Comparison of ENCODE assay signal across 37 cellular contexts in the genomic region with DNA sequence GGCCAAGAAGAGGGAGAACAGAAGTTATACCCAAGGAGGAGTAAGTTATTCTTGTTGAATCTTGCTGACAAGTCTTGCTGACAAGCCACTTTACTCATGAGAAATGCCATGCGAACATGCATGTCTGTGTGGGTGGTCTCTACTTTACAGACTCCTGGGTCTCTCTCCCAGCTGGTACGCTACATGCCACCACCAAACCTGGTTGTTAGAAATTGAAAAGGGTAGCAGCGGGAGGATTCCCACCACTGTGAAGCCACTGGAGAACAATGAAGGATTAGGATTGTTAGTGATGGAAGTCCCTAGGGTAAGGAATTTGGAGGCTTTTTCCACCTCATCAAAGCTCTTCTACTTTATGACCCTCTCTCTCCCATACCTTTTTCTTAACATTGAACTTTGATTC. TPM values are rescaled to one million over a fixed set of nuclear protein-coding genes. Genes with fewer than 3 reads are reported as not detected.
"Had no signal": no experiment of that assay in that cellular context is flagged by ENCODE, and none has a peak within 500 bp of the region (broad histone marks: within the 10 kb centered on the region; RNA-seq: fewer than 3 reads in every experiment).

No MANE protein-coding gene starts in this region.

- H3K4me1 ChIP-seq: adrenal gland, ascending aorta, esophagus muscularis mucosa, foreskin keratinocyte, gastrocnemius medialis, heart left ventricle had no signal

- H3K27me3 Mint-ChIP-seq: activated CD4-positive, alpha-beta memory T cell treated with anti-CD3 and anti-CD28 coated beads for 36 hours; activated CD4-positive, alpha-beta T cell treated with anti-CD3 and anti-CD28 coated beads for 36 hours; activated CD4-positive, alpha-beta T cell treated with anti-CD3 and anti-CD28 coated beads, Interleukin-2, amount 10 ng/mL, durations not matched to agents 24 days and 14 days; activated CD8-positive, alpha-beta memory T cell treated with anti-CD3 and anti-CD28 coated beads, Interleukin-2, amount 10 ng/mL, durations not matched to agents 7 days and 5 days; activated naive CD4-positive, alpha-beta T cell treated with anti-CD3 and anti-CD28 coated beads, Interleukin-2, amount 50 U/mL, for 24 hours; activated naive CD8-positive, alpha-beta T cell treated with anti-CD3 and anti-CD28 coated beads for 36 hours; activated naive CD8-positive, alpha-beta T cell treated with anti-CD3 and anti-CD28 coated beads, Interleukin-2, amount 50 U/mL, for 24 hours; activated T-cell treated with anti-CD3 and anti-CD28 coated beads, Interleukin-2, amount 50 U/mL, for 24 hours; central memory CD8-positive, alpha-beta T cell; dendritic cell treated with granulocyte-macrophage colony-stimulating factor and Interleukin-4, amounts not matched to agents 40 ng/mL and 50 ng/mL, for 4 days; T-helper 17 cell had no signal

- H3K4me3 Mint-ChIP-seq: activated CD4-positive, alpha-beta memory T cell treated with anti-CD3 and anti-CD28 coated beads for 36 hours; activated CD4-positive, alpha-beta T cell treated with anti-CD3 and anti-CD28 coated beads for 36 hours; activated CD4-positive, alpha-beta T cell treated with anti-CD3 and anti-CD28 coated beads, Interleukin-2, amount 10 ng/mL, durations not matched to agents 24 days and 14 days; activated CD8-positive, alpha-beta memory T cell treated with anti-CD3 and anti-CD28 coated beads, Interleukin-2, amount 10 ng/mL, durations not matched to agents 7 days and 5 days; activated CD8-positive, alpha-beta T cell treated with anti-CD3 and anti-CD28 coated beads, Interleukin-2, amount 10 ng/mL, durations not matched to agents 7 days and 5 days; activated naive CD4-positive, alpha-beta T cell treated with anti-CD3 and anti-CD28 coated beads, Interleukin-2, amount 50 U/mL, for 24 hours; activated naive CD8-positive, alpha-beta T cell treated with anti-CD3 and anti-CD28 coated beads for 36 hours; activated naive CD8-positive, alpha-beta T cell treated with anti-CD3 and anti-CD28 coated beads, Interleukin-2, amount 50 U/mL, for 24 hours; activated T-cell treated with anti-CD3 and anti-CD28 coated beads, Interleukin-2, amount 50 U/mL, for 24 hours; activated T-cell treated with anti-CD3 and anti-CD28 coated beads, Interleukin-2, amount 50 U/mL, for 72 hours; central memory CD8-positive, alpha-beta T cell; dendritic cell treated with granulocyte-macrophage colony-stimulating factor and Interleukin-4, amounts not matched to agents 40 ng/mL and 50 ng/mL, for 4 days; T-helper 17 cell; T-helper 2 cell treated with Interferon-gamma antibody and Interleukin-4, amounts not matched to agents 5 μg/mL and 100 μg/mL, for 36 hours had no signal

- H3K27ac Mint-ChIP-seq: activated CD4-positive, alpha-beta memory T cell treated with anti-CD3 and anti-CD28 coated beads for 36 hours; activated CD4-positive, alpha-beta T cell treated with anti-CD3 and anti-CD28 coated beads for 36 hours; activated CD4-positive, alpha-beta T cell treated with anti-CD3 and anti-CD28 coated beads, Interleukin-2, amount 10 ng/mL, durations not matched to agents 24 days and 14 days; activated CD8-positive, alpha-beta memory T cell treated with anti-CD3 and anti-CD28 coated beads, Interleukin-2, amount 10 ng/mL, durations not matched to agents 7 days and 5 days; activated CD8-positive, alpha-beta T cell treated with anti-CD3 and anti-CD28 coated beads, Interleukin-2, amount 10 ng/mL, durations not matched to agents 7 days and 5 days; activated naive CD4-positive, alpha-beta T cell treated with anti-CD3 and anti-CD28 coated beads, Interleukin-2, amount 50 U/mL, for 24 hours; activated naive CD8-positive, alpha-beta T cell treated with anti-CD3 and anti-CD28 coated beads for 36 hours; activated naive CD8-positive, alpha-beta T cell treated with anti-CD3 and anti-CD28 coated beads, Interleukin-2, amount 50 U/mL, for 24 hours; activated T-cell treated with anti-CD3 and anti-CD28 coated beads, Interleukin-2, amount 50 U/mL, for 24 hours; activated T-cell treated with anti-CD3 and anti-CD28 coated beads, Interleukin-2, amount 50 U/mL, for 72 hours; dendritic cell treated with granulocyte-macrophage colony-stimulating factor and Interleukin-4, amounts not matched to agents 40 ng/mL and 50 ng/mL, for 4 days; T-helper 17 cell; T-helper 2 cell treated with Interferon-gamma antibody and Interleukin-4, amounts not matched to agents 5 μg/mL and 100 μg/mL, for 36 hours had no signal

- H3K36me3 ChIP-seq: adrenal gland, ascending aorta, brain microvascular endothelial cell, esophagus muscularis mucosa, gastrocnemius medialis, heart left ventricle, WERI-Rb-1 had no signal

- ATAC-seq: activated CD4-positive, alpha-beta T cell treated with anti-CD3 and anti-CD28 coated beads for 36 hours; activated CD8-positive, alpha-beta memory T cell treated with anti-CD3 and anti-CD28 coated beads, Interleukin-2, amount 10 ng/mL, durations not matched to agents 7 days and 5 days; activated CD8-positive, alpha-beta T cell treated with anti-CD3 and anti-CD28 coated beads, Interleukin-2, amount 10 ng/mL, durations not matched to agents 7 days and 5 days; activated naive CD8-positive, alpha-beta T cell treated with anti-CD3 and anti-CD28 coated beads, Interleukin-2, amount 50 U/mL, for 24 hours; activated T-cell treated with anti-CD3 and anti-CD28 coated beads, Interleukin-2, amount 50 U/mL, for 72 hours; foreskin keratinocyte; gastrocnemius medialis; heart left ventricle; T-helper 17 cell had no signal

- H3K4me1 Mint-ChIP-seq: activated CD4-positive, alpha-beta T cell treated with anti-CD3 and anti-CD28 coated beads for 36 hours; activated CD4-positive, alpha-beta T cell treated with anti-CD3 and anti-CD28 coated beads, Interleukin-2, amount 10 ng/mL, durations not matched to agents 24 days and 14 days; activated CD8-positive, alpha-beta memory T cell treated with anti-CD3 and anti-CD28 coated beads, Interleukin-2, amount 10 ng/mL, durations not matched to agents 7 days and 5 days; activated naive CD4-positive, alpha-beta T cell treated with anti-CD3 and anti-CD28 coated beads, Interleukin-2, amount 50 U/mL, for 24 hours; activated naive CD8-positive, alpha-beta T cell treated with anti-CD3 and anti-CD28 coated beads for 36 hours; activated naive CD8-positive, alpha-beta T cell treated with anti-CD3 and anti-CD28 coated beads, Interleukin-2, amount 50 U/mL, for 24 hours; central memory CD8-positive, alpha-beta T cell; T-helper 17 cell had no signal

- H3K9me3 Mint-ChIP-seq: activated CD4-positive, alpha-beta T cell treated with anti-CD3 and anti-CD28 coated beads, Interleukin-2, amount 10 ng/mL, durations not matched to agents 24 days and 14 days; activated T-cell treated with anti-CD3 and anti-CD28 coated beads, Interleukin-2, amount 50 U/mL, for 24 hours; dendritic cell treated with granulocyte-macrophage colony-stimulating factor and Interleukin-4, amounts not matched to agents 40 ng/mL and 50 ng/mL, for 4 days had no signal

- H3K27ac ChIP-seq: adrenal gland, ascending aorta, brain microvascular endothelial cell, coronary artery, dorsolateral prefrontal cortex, esophagus muscularis mucosa, foreskin keratinocyte, gastrocnemius medialis, heart left ventricle, WERI-Rb-1 had no signal

- DNase-seq: activated CD4-positive, alpha-beta memory T cell treated with anti-CD3 and anti-CD28 coated beads for 36 hours; activated CD4-positive, alpha-beta T cell treated with anti-CD3 and anti-CD28 coated beads for 36 hours; activated CD4-positive, alpha-beta T cell treated with anti-CD3 and anti-CD28 coated beads, Interleukin-2, amount 10 ng/mL, durations not matched to agents 24 days and 14 days; activated CD4-positive, CD25-positive, alpha-beta regulatory T cell; activated CD4-positive, CD25-positive, alpha-beta regulatory T cell treated with anti-CD3 and anti-CD28 coated beads, Interleukin-2, amount 50 U/mL, for 72 hours; activated CD8-positive, alpha-beta memory T cell treated with anti-CD3 and anti-CD28 coated beads, Interleukin-2, amount 10 ng/mL, durations not matched to agents 7 days and 5 days; activated CD8-positive, alpha-beta memory T cell treated with anti-CD3 and anti-CD28 coated beads, Interleukin-2, amount 50 U/mL, for 48 hours; activated CD8-positive, alpha-beta T cell treated with anti-CD3 and anti-CD28 coated beads, Interleukin-2, amount 10 ng/mL, durations not matched to agents 7 days and 5 days; activated gamma-delta T cell; activated naive CD4-positive, alpha-beta T cell; activated naive CD8-positive, alpha-beta T cell treated with anti-CD3 and anti-CD28 coated beads for 36 hours; activated naive CD8-positive, alpha-beta T cell treated with anti-CD3 and anti-CD28 coated beads, Interleukin-2, amount 50 U/mL, for 24 hours; activated T-cell treated with anti-CD3 and anti-CD28 coated beads for 4 hours; activated T-cell treated with anti-CD3 and anti-CD28 coated beads, Interleukin-2, amount 50 U/mL, for 24 hours; activated T-cell treated with anti-CD3 and anti-CD28 coated beads, Interleukin-2, amount 50 U/mL, for 72 hours; adrenal gland; brain microvascular endothelial cell; dorsolateral prefrontal cortex; effector memory CD4-positive, alpha-beta T cell; erythroblast; foreskin keratinocyte; gastrocnemius medialis; glutamatergic neuron; heart left ventricle; T-helper 1 cell; T-helper 17 cell; T1000; WERI-Rb-1 had no signal

- H3K36me3 Mint-ChIP-seq: activated CD4-positive, alpha-beta memory T cell treated with anti-CD3 and anti-CD28 coated beads for 36 hours; activated CD8-positive, alpha-beta memory T cell treated with anti-CD3 and anti-CD28 coated beads, Interleukin-2, amount 10 ng/mL, durations not matched to agents 7 days and 5 days; activated naive CD4-positive, alpha-beta T cell treated with anti-CD3 and anti-CD28 coated beads, Interleukin-2, amount 50 U/mL, for 24 hours; activated naive CD8-positive, alpha-beta T cell treated with anti-CD3 and anti-CD28 coated beads for 36 hours had no signal

- H3K4me3 ChIP-seq: adrenal gland, ascending aorta, coronary artery, dorsolateral prefrontal cortex, esophagus muscularis mucosa, gastrocnemius medialis, heart left ventricle had no signal

- H3K9me3 ChIP-seq: adrenal gland, ascending aorta, esophagus muscularis mucosa, gastrocnemius medialis had no signal

- H3K27me3 ChIP-seq: adrenal gland, ascending aorta, brain microvascular endothelial cell, dorsolateral prefrontal cortex, esophagus muscularis mucosa, foreskin keratinocyte, gastrocnemius medialis, heart left ventricle had no signal

RNA-seq across cellular contexts. Expression of a gene that starts 53.6 kb away (rescaled TPM):
- total RNA-seq: activated CD4-positive, alpha-beta memory T cell treated with anti-CD3 and anti-CD28 coated beads for 36 hours; activated CD4-positive, alpha-beta T cell treated with anti-CD3 and anti-CD28 coated beads for 36 hours; activated CD4-positive, alpha-beta T cell treated with anti-CD3 and anti-CD28 coated beads, Interleukin-2, amount 10 ng/mL, durations not matched to agents 24 days and 14 days; activated CD8-positive, alpha-beta memory T cell treated with anti-CD3 and anti-CD28 coated beads for 36 hours; activated CD8-positive, alpha-beta memory T cell treated with anti-CD3 and anti-CD28 coated beads, Interleukin-2, amount 10 ng/mL, durations not matched to agents 7 days and 5 days; activated CD8-positive, alpha-beta T cell treated with anti-CD3 and anti-CD28 coated beads, Interleukin-2, amount 10 ng/mL, durations not matched to agents 7 days and 5 days; activated naive CD8-positive, alpha-beta T cell treated with anti-CD3 and anti-CD28 coated beads for 36 hours; activated T-cell treated with anti-CD3 and anti-CD28 coated beads, Interleukin-2, amount 50 U/mL, for 72 hours; bronchial epithelial cell; foreskin keratinocyte; T-helper 17 cell had no signal
- polyA plus RNA-seq: foreskin keratinocyte had no signal
